1 cellular context compared by ENCODE assay signal in the genomic region with DNA sequence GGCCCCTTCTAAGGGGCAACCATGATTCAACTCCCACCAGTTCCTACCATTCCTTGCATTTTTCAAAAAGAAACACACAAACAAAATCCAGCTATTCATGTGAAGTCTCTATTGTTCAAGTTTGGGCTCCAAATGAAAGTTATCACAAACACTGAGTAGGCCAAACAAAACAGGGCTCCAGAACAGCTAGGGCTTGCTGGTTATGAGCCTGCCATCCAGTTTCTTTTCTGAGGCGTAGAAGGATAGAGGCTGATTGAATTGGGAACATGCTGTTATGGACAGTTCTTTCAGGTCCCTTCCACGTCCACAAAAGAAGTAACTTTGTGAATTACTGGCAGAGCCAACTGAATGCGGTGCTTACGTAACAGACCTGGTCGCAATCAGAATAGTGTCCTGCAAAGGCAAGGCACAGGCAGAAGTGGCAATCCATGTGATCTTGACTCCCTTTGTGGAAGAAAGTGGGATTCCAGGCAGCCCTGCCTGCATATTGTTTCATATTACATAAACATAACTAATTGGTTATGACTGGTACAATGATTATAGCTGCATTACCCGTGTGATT.
TF ChIP-seq lines count a peak whose summit lies in the region.

No MANE protein-coding gene starts in this region.

TF ChIP-seq in HepG2, 621 proteins besides CTCF, POLR2A, EP300 and RAD21:
- TF ChIP-seq CEBPG (CRISPR knock-in tag; IDR thresholded peaks at IDR 0.05): 0 out of 2 replicates have a peak, but pooled peaks have one; percentile 20
- TF ChIP-seq, protein P1, sequence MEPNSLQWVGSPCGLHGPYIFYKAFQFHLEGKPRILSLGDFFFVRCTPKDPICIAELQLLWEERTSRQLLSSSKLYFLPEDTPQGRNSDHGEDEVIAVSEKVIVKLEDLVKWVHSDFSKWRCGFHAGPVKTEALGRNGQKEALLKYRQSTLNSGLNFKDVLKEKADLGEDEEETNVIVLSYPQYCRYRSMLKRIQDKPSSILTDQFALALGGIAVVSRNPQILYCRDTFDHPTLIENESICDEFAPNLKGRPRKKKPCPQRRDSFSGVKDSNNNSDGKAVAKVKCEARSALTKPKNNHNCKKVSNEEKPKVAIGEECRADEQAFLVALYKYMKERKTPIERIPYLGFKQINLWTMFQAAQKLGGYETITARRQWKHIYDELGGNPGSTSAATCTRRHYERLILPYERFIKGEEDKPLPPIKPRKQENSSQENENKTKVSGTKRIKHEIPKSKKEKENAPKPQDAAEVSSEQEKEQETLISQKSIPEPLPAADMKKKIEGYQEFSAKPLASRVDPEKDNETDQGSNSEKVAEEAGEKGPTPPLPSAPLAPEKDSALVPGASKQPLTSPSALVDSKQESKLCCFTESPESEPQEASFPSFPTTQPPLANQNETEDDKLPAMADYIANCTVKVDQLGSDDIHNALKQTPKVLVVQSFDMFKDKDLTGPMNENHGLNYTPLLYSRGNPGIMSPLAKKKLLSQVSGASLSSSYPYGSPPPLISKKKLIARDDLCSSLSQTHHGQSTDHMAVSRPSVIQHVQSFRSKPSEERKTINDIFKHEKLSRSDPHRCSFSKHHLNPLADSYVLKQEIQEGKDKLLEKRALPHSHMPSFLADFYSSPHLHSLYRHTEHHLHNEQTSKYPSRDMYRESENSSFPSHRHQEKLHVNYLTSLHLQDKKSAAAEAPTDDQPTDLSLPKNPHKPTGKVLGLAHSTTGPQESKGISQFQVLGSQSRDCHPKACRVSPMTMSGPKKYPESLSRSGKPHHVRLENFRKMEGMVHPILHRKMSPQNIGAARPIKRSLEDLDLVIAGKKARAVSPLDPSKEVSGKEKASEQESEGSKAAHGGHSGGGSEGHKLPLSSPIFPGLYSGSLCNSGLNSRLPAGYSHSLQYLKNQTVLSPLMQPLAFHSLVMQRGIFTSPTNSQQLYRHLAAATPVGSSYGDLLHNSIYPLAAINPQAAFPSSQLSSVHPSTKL (CRISPR knock-in tag; IDR thresholded peaks at IDR 0.05): 0 out of 2 replicates have a peak, but pooled peaks have one; percentile 10
- no peak for TF ChIP-seq ZNF383 (CRISPR knock-in tag; IDR thresholded peaks at IDR 0.05; ENCODE audit: borderline replicate concordance)
